ENCODE assay signal across 8 cellular contexts in genomic region chr14:77708749-77709148, GRCh38. TPM values are rescaled to one million over a fixed set of nuclear protein-coding genes. Genes with fewer than 3 reads are reported as not detected.
A peak's percentile ranks its signal among the peaks of the same experiment; 100 is the strongest.
DNase-seq lines count a peak whose midpoint lies in the region; ATAC-seq and FAIRE-seq lines count a peak whose summit lies in the region.

No MANE protein-coding gene starts in this region.

- WGBS in small intestine, 3 donors: 3 to 11% (median 6%) methylated on average over 7 of the region's 7 CpGs

- no peak for FAIRE-seq in small intestine (lab: Jason Lieb, UNC)

- H3K9me3 Mint-ChIP-seq in activated CD4-positive, alpha-beta memory T cell treated with anti-CD3 and anti-CD28 coated beads for 36 hours: no peaks in the 10 kb centered on the region

- H3K27ac ChIP-seq in small intestine (ENCODE audit: low read depth in 1 of 2, low read length in 1 of 2): no peak overlapping the region

- POLR2A ChIA-PET in activated CD4-positive, alpha-beta memory T cell treated with anti-CD3 and anti-CD28 coated beads for 36 hours (lab: Charles Lee): interaction anchor here (0.8 to 1.1 kb wide), 3 partner anchors 12 to 332 kb away, joined by 3 read pairs; partner anchors contain the start of genes ADCK1, SAMD15 and TMED8

- in situ Hi-C loops in HAP-1 (cut with MboI; ENCODE audit: low sequenced_read_pairs): no loop called here

- H3K9me3 ChIP-seq in HAP-1: no peaks in the 10 kb centered on the region
- no peaks in the 10 kb centered on the region for H3K9me3 ChIP-seq in iPS-15b (ENCODE audit: control insufficient read depth, insufficient read depth, low read length)
- H3K9me3 ChIP-seq in small intestine (ENCODE audit: control insufficient read depth, low read depth): no peaks in the 10 kb centered on the region

- intact Hi-C loops in activated CD4-positive, alpha-beta memory T cell treated with anti-CD3 and anti-CD28 coated beads for 36 hours (cut with micrococcal nuclease): loop anchor here (1.0 to 10.0 kb wide), 6 partner anchors 53 to 387 kb away; partner anchors contain the start of genes ADCK1, GSTZ1, SAMD15 and SNW1

- CTCF ChIA-PET in activated CD4-positive, alpha-beta memory T cell treated with anti-CD3 and anti-CD28 coated beads for 36 hours (lab: Charles Lee): interaction anchor here (0.6 to 1.3 kb wide), 3 partner anchors 25 to 561 kb away, joined by 3 to 4 read pairs (median 3); no protein-coding TSS in a partner anchor

- peak overlapping the region; percentile 99 for H3K9ac ChIP-seq in iPS-15b (ENCODE audit: low read depth, low read length)

- DNase-seq in HAP-1 (ENCODE audit: low spot score in 2 of 2): no peak
- no peak for DNase-seq in activated CD4-positive, alpha-beta memory T cell treated with anti-CD3 and anti-CD28 coated beads for 36 hours
- DNase-seq in small intestine: peak; percentile 37
- no peak for DNase-seq in OCI-M1 (lab: John Stamatoyannopoulos, UW)
- no peak for DNase-seq in DMS53 treated with DMSO at 0.1 percent for 48 hours (lab: John Stamatoyannopoulos, UW; ENCODE audit: unreplicated experiment)
- no peak for DNase-seq in activated CD8-positive, alpha-beta memory T cell treated with anti-CD3 and anti-CD28 coated beads, Interleukin-2, amount 50 U/mL, for 4 hours

- H3K4me1 Mint-ChIP-seq in activated CD4-positive, alpha-beta memory T cell treated with anti-CD3 and anti-CD28 coated beads for 36 hours (ENCODE audit: low read depth): peaks cover 53% of the 10 kb centered on the region

- peak overlapping the region; percentile 98 for H3K4me3 ChIP-seq in HAP-1
- H3K4me3 ChIP-seq in iPS-15b (ENCODE audit: low read depth, low read length): peak overlapping the region; percentile 98
- peak overlapping the region; percentile 61 to 83 for H3K4me3 ChIP-seq in small intestine (ENCODE audit: low read depth in 1 of 2, low read length in 2 of 2)

- H3K27me3 ChIP-seq in HAP-1 (ENCODE audit: low read depth): no peaks in the 10 kb centered on the region
- H3K27me3 ChIP-seq in iPS-15b (ENCODE audit: control insufficient read depth, insufficient read depth, low read length): no peaks in the 10 kb centered on the region
- no peaks in the 10 kb centered on the region for H3K27me3 ChIP-seq in small intestine (ENCODE audit: control insufficient read depth in 2 of 2, insufficient read depth in 2 of 2, low read length in 2 of 2)

- peak overlapping the region; percentile 90 for H3K4me3 Mint-ChIP-seq in activated CD4-positive, alpha-beta memory T cell treated with anti-CD3 and anti-CD28 coated beads for 36 hours

- H3K36me3 Mint-ChIP-seq in activated CD4-positive, alpha-beta memory T cell treated with anti-CD3 and anti-CD28 coated beads for 36 hours: peaks cover 36% of the 10 kb centered on the region

- no peaks in the 10 kb centered on the region for H3K27me3 Mint-ChIP-seq in activated CD4-positive, alpha-beta memory T cell treated with anti-CD3 and anti-CD28 coated beads for 36 hours

- peak overlapping the region; percentile 86 for H3K27ac Mint-ChIP-seq in activated CD4-positive, alpha-beta memory T cell treated with anti-CD3 and anti-CD28 coated beads for 36 hours

- ATAC-seq in HG03571 (IDR thresholded peaks at IDR 0.05; ENCODE audit: unreplicated experiment): no peak

- H3K4me1 ChIP-seq in HAP-1 (peaks cover 12% of the 10 kb centered on the region), iPS-15b (ENCODE audit: control insufficient read depth, insufficient read depth, low read length) (peaks cover 3% of the 10 kb centered on the region), small intestine (ENCODE audit: control insufficient read depth in 2 of 2, insufficient read depth in 1 of 2, low read depth in 1 of 2, low read length in 1 of 2) (peaks cover 4 to 13% of the 10 kb centered on the region in 2 donors)

- H3K36me3 ChIP-seq in HAP-1 (replicated peaks): peaks cover 49% of the 10 kb centered on the region
- H3K36me3 ChIP-seq in iPS-15b (ENCODE audit: control insufficient read depth, insufficient read depth, low read length): peaks cover 14% of the 10 kb centered on the region
- peaks cover 2 to 5% of the 10 kb centered on the region in 2 donors for H3K36me3 ChIP-seq in small intestine (ENCODE audit: control insufficient read depth in 2 of 2, insufficient read depth in 2 of 2, low read length in 2 of 2)

RNA-seq across cellular contexts. Expression of gene SLIRP, which starts 0.8 kb away (rescaled TPM):
- 100 to 1,000 TPM; 138 to 146 TPM for total RNA-seq in activated CD4-positive, alpha-beta memory T cell treated with anti-CD3 and anti-CD28 coated beads for 36 hours
- 100 to 1,000 TPM; 425 to 497 (median 434) TPM for polyA plus RNA-seq in small intestine

RNA-seq across cellular contexts. Expression of gene ALKBH1, which starts 0.9 kb away (rescaled TPM):
- 10 to 100 TPM; 13.2 to 16.1 TPM for total RNA-seq in activated CD4-positive, alpha-beta memory T cell treated with anti-CD3 and anti-CD28 coated beads for 36 hours
- polyA plus RNA-seq in small intestine: 10 to 100 TPM in 1 of 3 donors, 1 to 10 TPM in 2; 5.8 to 11.6 (median 7.5) TPM

RNA-seq across cellular contexts. Expression of gene SNW1, which starts 52.2 kb away (rescaled TPM):
- total RNA-seq in activated CD4-positive, alpha-beta memory T cell treated with anti-CD3 and anti-CD28 coated beads for 36 hours: 100 to 1,000 TPM; 115 to 120 TPM
- polyA plus RNA-seq in small intestine: 10 to 100 TPM; 40.3 to 49.7 (median 44.3) TPM
